ENCODE assay signal across 1 cellular context in the genomic region with DNA sequence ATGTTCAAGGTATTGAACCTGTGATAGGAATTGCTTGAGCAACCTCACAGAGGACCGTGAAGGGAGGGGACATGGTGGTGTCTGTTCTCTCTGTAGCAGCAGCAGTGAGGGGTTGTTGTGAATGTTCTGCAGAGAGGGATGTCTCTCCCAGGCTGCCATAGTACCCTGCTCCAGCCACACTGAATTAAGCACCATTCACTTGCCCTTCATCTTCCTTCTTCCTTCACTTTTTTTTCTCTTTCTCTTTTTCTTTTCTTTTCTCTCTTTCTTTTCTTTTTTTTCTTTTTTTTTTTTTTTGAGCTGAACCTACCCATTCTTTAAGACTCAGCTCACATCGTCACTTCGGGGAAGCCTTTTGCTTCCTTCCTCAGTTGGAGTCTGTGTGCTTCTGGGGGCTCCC.
TF ChIP-seq lines count a peak whose summit lies in the region.

No MANE protein-coding gene starts in this region.

TF ChIP-seq in HEK293, 187 proteins besides CTCF, POLR2A, EP300 and RAD21:
- TF ChIP-seq, protein P1, sequence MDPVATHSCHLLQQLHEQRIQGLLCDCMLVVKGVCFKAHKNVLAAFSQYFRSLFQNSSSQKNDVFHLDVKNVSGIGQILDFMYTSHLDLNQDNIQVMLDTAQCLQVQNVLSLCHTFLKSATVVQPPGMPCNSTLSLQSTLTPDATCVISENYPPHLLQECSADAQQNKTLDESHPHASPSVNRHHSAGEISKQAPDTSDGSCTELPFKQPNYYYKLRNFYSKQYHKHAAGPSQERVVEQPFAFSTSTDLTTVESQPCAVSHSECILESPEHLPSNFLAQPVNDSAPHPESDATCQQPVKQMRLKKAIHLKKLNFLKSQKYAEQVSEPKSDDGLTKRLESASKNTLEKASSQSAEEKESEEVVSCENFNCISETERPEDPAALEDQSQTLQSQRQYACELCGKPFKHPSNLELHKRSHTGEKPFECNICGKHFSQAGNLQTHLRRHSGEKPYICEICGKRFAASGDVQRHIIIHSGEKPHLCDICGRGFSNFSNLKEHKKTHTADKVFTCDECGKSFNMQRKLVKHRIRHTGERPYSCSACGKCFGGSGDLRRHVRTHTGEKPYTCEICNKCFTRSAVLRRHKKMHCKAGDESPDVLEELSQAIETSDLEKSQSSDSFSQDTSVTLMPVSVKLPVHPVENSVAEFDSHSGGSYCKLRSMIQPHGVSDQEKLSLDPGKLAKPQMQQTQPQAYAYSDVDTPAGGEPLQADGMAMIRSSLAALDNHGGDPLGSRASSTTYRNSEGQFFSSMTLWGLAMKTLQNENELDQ (tag by site-specific recombination; IDR thresholded peaks at IDR 0.05; ENCODE audit: low read depth): no peak
- TF ChIP-seq, protein P2, sequence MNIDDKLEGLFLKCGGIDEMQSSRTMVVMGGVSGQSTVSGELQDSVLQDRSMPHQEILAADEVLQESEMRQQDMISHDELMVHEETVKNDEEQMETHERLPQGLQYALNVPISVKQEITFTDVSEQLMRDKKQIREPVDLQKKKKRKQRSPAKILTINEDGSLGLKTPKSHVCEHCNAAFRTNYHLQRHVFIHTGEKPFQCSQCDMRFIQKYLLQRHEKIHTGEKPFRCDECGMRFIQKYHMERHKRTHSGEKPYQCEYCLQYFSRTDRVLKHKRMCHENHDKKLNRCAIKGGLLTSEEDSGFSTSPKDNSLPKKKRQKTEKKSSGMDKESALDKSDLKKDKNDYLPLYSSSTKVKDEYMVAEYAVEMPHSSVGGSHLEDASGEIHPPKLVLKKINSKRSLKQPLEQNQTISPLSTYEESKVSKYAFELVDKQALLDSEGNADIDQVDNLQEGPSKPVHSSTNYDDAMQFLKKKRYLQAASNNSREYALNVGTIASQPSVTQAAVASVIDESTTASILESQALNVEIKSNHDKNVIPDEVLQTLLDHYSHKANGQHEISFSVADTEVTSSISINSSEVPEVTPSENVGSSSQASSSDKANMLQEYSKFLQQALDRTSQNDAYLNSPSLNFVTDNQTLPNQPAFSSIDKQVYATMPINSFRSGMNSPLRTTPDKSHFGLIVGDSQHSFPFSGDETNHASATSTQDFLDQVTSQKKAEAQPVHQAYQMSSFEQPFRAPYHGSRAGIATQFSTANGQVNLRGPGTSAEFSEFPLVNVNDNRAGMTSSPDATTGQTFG (tag by site-specific recombination; IDR thresholded peaks at IDR 0.05; ENCODE audit: borderline replicate concordance): no peak
- 0 out of 2 replicates have a peak, but pooled peaks have one; percentile 13 for TF ChIP-seq ZNF366 (tag by site-specific recombination; conservative IDR thresholded peaks at IDR 0.05)
- TF ChIP-seq ZNF169 (tag by site-specific recombination; IDR thresholded peaks at IDR 0.05): peak; percentile 92; the same call in 1 of the 2 replicates
- peak; percentile 88 for TF ChIP-seq PRDM1 (tag by site-specific recombination; IDR thresholded peaks at IDR 0.05)
TF ChIP-seq in HEK293: peak in this region for 3.
